In genomic region chr20:23159256-23159922, GRCh38 we compare ENCODE assay signal across 10 cellular contexts.
DNase-seq lines count a peak whose midpoint lies in the region; ATAC-seq and TF ChIP-seq lines count a peak whose summit lies in the region.
"Had no signal": no experiment of that assay in that cellular context is flagged by ENCODE, and none has a peak within 500 bp of the region (broad histone marks: within the 10 kb centered on the region; RNA-seq: fewer than 3 reads in every experiment).

No MANE protein-coding gene starts in this region.

- H3K9me2 ChIP-seq in SK-N-SH, result no peaks in the 10 kb centered on the region

- H3K9me3 ChIP-seq in SK-N-SH, result no peaks in the 10 kb centered on the region
- no peaks in the 10 kb centered on the region for H3K9me3 ChIP-seq in heart right ventricle
- H3K9me3 ChIP-seq in thymus (ENCODE audit: control insufficient read depth), result no peaks in the 10 kb centered on the region

- H3K27ac ChIP-seq in SK-N-SH (ENCODE audit: low read depth in 2 of 2, low read length in 1 of 2) (no peak overlapping the region), heart right ventricle (peak overlapping the region; percentile 47 to 87 (median 72)), thymus (ENCODE audit: low read depth) (peak overlapping the region; percentile 46), dorsolateral prefrontal cortex (peak overlapping the region in 1 of 59 donors; percentile 40)

- DNase-seq in T-helper 2 cell treated with Interferon-gamma antibody and Interleukin-4, amounts not matched to agents 5 μg/mL and 100 μg/mL, for 36 hours (ENCODE audit: low spot score), result no peak
- DNase-seq in T-helper 2 cell (no peak), SK-N-SH (no peak), heart right ventricle (peak in 1 of 2 donors; percentile 36), NAMALWA (ENCODE audit: low spot score) (no peak), dorsolateral prefrontal cortex (no peak)
- DNase-seq: trophoblast cell had no signal

- 53% methylated on average over 3 of the region's 3 CpGs for WGBS in SK-N-SH (ENCODE audit: low lambda C conversion rate)
- 70 to 73% methylated on average over 3 of the region's 3 CpGs for WGBS in heart right ventricle, 2 donors
- 58% methylated on average over 3 of the region's 3 CpGs for WGBS in thymus

- H3K4me3 Mint-ChIP-seq in T-helper 2 cell treated with Interferon-gamma antibody and Interleukin-4, amounts not matched to agents 5 μg/mL and 100 μg/mL, for 36 hours, result peak overlapping the region; percentile 42
- H3K4me3 Mint-ChIP-seq: activated naive CD4-positive, alpha-beta T cell treated with anti-CD3 and anti-CD28 coated beads, Interleukin-2, amount 50 U/mL, for 24 hours had no signal

- no peak for TF ChIP-seq EP300 in SK-N-SH (IDR thresholded peaks at IDR 0.05; ENCODE audit: borderline replicate concordance in 1 of 2, low read depth in 1 of 2, low read length in 1 of 2)

- H3K36me3 ChIP-seq in SK-N-SH (replicated peaks in 1 of 2; ENCODE audit: control insufficient read depth in 1 of 2, insufficient read depth in 2 of 2, low read length in 1 of 2) (no peaks in the 10 kb centered on the region), heart right ventricle (no peaks in the 10 kb centered on the region), thymus (ENCODE audit: control insufficient read depth, insufficient read depth) (no peaks in the 10 kb centered on the region)

- H3K9ac ChIP-seq in SK-N-SH, result no peak overlapping the region

- H3F3A ChIP-seq in SK-N-SH (replicated peaks; ENCODE audit: insufficient read depth), result no peaks in the 10 kb centered on the region

- no peak overlapping the region; the same call in 1 of the 2 replicates for H2AFZ ChIP-seq in SK-N-SH (ENCODE audit: low read depth)

- peak overlapping the region; percentile 42 for H3K4me2 ChIP-seq in SK-N-SH

- peaks cover 5% of the 10 kb centered on the region for H3K27me3 Mint-ChIP-seq in T-helper 2 cell treated with Interferon-gamma antibody and Interleukin-4, amounts not matched to agents 5 μg/mL and 100 μg/mL, for 36 hours (ENCODE audit: low read depth)
- H3K27me3 Mint-ChIP-seq: activated naive CD4-positive, alpha-beta T cell treated with anti-CD3 and anti-CD28 coated beads, Interleukin-2, amount 50 U/mL, for 24 hours had no signal

- peaks cover 26% of the 10 kb centered on the region for H3K4me1 Mint-ChIP-seq in T-helper 2 cell treated with Interferon-gamma antibody and Interleukin-4, amounts not matched to agents 5 μg/mL and 100 μg/mL, for 36 hours (ENCODE audit: low read depth)

- no peak for TF ChIP-seq RAD21 in SK-N-SH (IDR thresholded peaks at IDR 0.05; ENCODE audit: low read length)

- no peaks in the 10 kb centered on the region for H3K79me2 ChIP-seq in SK-N-SH (ENCODE audit: insufficient read depth)

- intact Hi-C loops in heart right ventricle (cut with DNase I) (loop anchor here in 1 of 10 donors (1.0 kb wide), 1 partner anchor 10 kb away; no protein-coding TSS in a partner anchor), dorsolateral prefrontal cortex (cut with DNase I) (no loop called here)

- H3K27ac Mint-ChIP-seq in T-helper 2 cell treated with Interferon-gamma antibody and Interleukin-4, amounts not matched to agents 5 μg/mL and 100 μg/mL, for 36 hours, result peak overlapping the region; percentile 1
- H3K27ac Mint-ChIP-seq: activated naive CD4-positive, alpha-beta T cell treated with anti-CD3 and anti-CD28 coated beads, Interleukin-2, amount 50 U/mL, for 24 hours had no signal

- CTCF ChIA-PET in SK-N-SH (lab: Yijun Ruan, JAX), result no interaction called here

- no peaks in the 10 kb centered on the region for H3K36me3 Mint-ChIP-seq in T-helper 2 cell treated with Interferon-gamma antibody and Interleukin-4, amounts not matched to agents 5 μg/mL and 100 μg/mL, for 36 hours (ENCODE audit: low read depth)
- H3K36me3 Mint-ChIP-seq: activated naive CD4-positive, alpha-beta T cell treated with anti-CD3 and anti-CD28 coated beads, Interleukin-2, amount 50 U/mL, for 24 hours had no signal

- H3K9me3 Mint-ChIP-seq in T-helper 2 cell treated with Interferon-gamma antibody and Interleukin-4, amounts not matched to agents 5 μg/mL and 100 μg/mL, for 36 hours, result no peaks in the 10 kb centered on the region
- H3K9me3 Mint-ChIP-seq: activated naive CD4-positive, alpha-beta T cell treated with anti-CD3 and anti-CD28 coated beads, Interleukin-2, amount 50 U/mL, for 24 hours had no signal

- peak in 6 of 8 donors; percentile 19 to 41 (median 24) for ATAC-seq in heart right ventricle
- no peak for ATAC-seq in GM21360 (IDR thresholded peaks at IDR 0.05; ENCODE audit: unreplicated experiment)

- H3K27me3 ChIP-seq in SK-N-SH (ENCODE audit: insufficient read depth) (no peaks in the 10 kb centered on the region), heart right ventricle (no peaks in the 10 kb centered on the region), thymus (ENCODE audit: control insufficient read depth, insufficient read depth) (no peaks in the 10 kb centered on the region), dorsolateral prefrontal cortex (no peaks in the 10 kb centered on the region)

- TF ChIP-seq CTCF in SK-N-SH (IDR thresholded peaks at IDR 0.05), result no peak
- TF ChIP-seq CTCF in heart right ventricle (IDR thresholded peaks at IDR 0.05), result no peak
- no peak for TF ChIP-seq CTCF in dorsolateral prefrontal cortex (IDR thresholded peaks at IDR 0.05 in 54 of 56, conservative IDR thresholded peaks at IDR 0.05 in 2 of 56; ENCODE audit: low read depth in 1 of 56, partially characterized antibody in 56 of 56)

- POLR2A ChIA-PET in SK-N-SH (lab: Yijun Ruan, JAX), result no interaction called here

- H3K4me3 ChIP-seq in SK-N-SH (ENCODE audit: low read depth in 2 of 2, low read length in 1 of 2), result no peak overlapping the region
- H3K4me3 ChIP-seq in heart right ventricle, result no peak overlapping the region
- H3K4me3 ChIP-seq in thymus (ENCODE audit: low read length), result no peak overlapping the region
- H3K4me3 ChIP-seq in dorsolateral prefrontal cortex, result no peak overlapping the region

- H3K4me1 ChIP-seq in SK-N-SH (ENCODE audit: control insufficient read depth in 1 of 2, insufficient read depth in 2 of 2, low read depth in 1 of 2, low read length in 1 of 2) (peaks cover 0 to 28% of the 10 kb centered on the region in 2 experiments; a peak in 2 of 4 replicates), heart right ventricle (peaks cover 14 to 86% (median 64%) of the 10 kb centered on the region in 9 donors), thymus (ENCODE audit: control insufficient read depth, insufficient read depth, low read length) (peaks cover 27% of the 10 kb centered on the region)

- H4K20me1 ChIP-seq in SK-N-SH (ENCODE audit: insufficient read depth), result no peaks in the 10 kb centered on the region

TF ChIP-seq in SK-N-SH, 30 proteins besides CTCF, POLR2A, EP300 and RAD21:
- no peak for TF ChIP-seq USF1 (IDR thresholded peaks at IDR 0.05; ENCODE audit: borderline replicate concordance, low read depth)
- no peak for TF ChIP-seq RCOR1 (IDR thresholded peaks at IDR 0.05; ENCODE audit: low read length)
- TF ChIP-seq GABPA (IDR thresholded peaks at IDR 0.05; ENCODE audit: low read depth), result no peak
- no peak for TF ChIP-seq NFIC (IDR thresholded peaks at IDR 0.05; ENCODE audit: borderline replicate concordance)
- TF ChIP-seq TEAD4 (IDR thresholded peaks at IDR 0.05; ENCODE audit: borderline replicate concordance, insufficient read depth), result no peak
- TF ChIP-seq POLR2AphosphoS5 (IDR thresholded peaks at IDR 0.05; ENCODE audit: low read depth, low read length), result no peak
- no peak for TF ChIP-seq FOXJ3 (CRISPR knock-in tag; IDR thresholded peaks at IDR 0.05)

Comparison
In these comparisons a context has a peak if more than half of its experiments do, and no peak if none do; other contexts are left out.
1. H3K27ac ChIP-seq: peak in heart right ventricle (10 of 10) and thymus (single experiment); none in SK-N-SH (0 of 2).